In genomic region chr1:226001088-226001487, GRCh38 we compare ENCODE assay signal across 14 cellular contexts. TPM values are rescaled to one million over a fixed set of nuclear protein-coding genes. Genes with fewer than 3 reads are reported as not detected.
DNase-seq lines count a peak whose midpoint lies in the region; ATAC-seq and TF ChIP-seq lines count a peak whose summit lies in the region.
"Had no signal": no experiment of that assay in that cellular context is flagged by ENCODE, and none has a peak within 500 bp of the region (broad histone marks: within the 10 kb centered on the region; RNA-seq: fewer than 3 reads in every experiment).

No MANE protein-coding gene starts in this region.

- H3K4me3 Mint-ChIP-seq in activated CD4-positive, alpha-beta T cell treated with anti-CD3 and anti-CD28 coated beads, Interleukin-2, amount 10 ng/mL, durations not matched to agents 7 days and 5 days: peak overlapping the region; percentile 99
- H3K4me3 Mint-ChIP-seq in immature natural killer cell: peak overlapping the region in 2 of 5 donors; percentile 54 to 100
- H3K4me3 Mint-ChIP-seq: HFFc6 had no signal

- peaks cover 70% of the 10 kb centered on the region for H3K4me1 Mint-ChIP-seq in activated CD4-positive, alpha-beta T cell treated with anti-CD3 and anti-CD28 coated beads, Interleukin-2, amount 10 ng/mL, durations not matched to agents 7 days and 5 days
- H3K4me1 Mint-ChIP-seq in immature natural killer cell: peaks cover 63 to 74% of the 10 kb centered on the region in 2 donors

- H3K27ac Mint-ChIP-seq in activated CD4-positive, alpha-beta T cell treated with anti-CD3 and anti-CD28 coated beads, Interleukin-2, amount 10 ng/mL, durations not matched to agents 7 days and 5 days: peak overlapping the region; percentile 100
- H3K27ac Mint-ChIP-seq in immature natural killer cell: peak overlapping the region; percentile 81 to 100 (median 100)
- H3K27ac Mint-ChIP-seq: HFFc6 had no signal

- TF ChIP-seq POLR2A in stomach (IDR thresholded peaks at IDR 0.05): no peak

- H3K36me3 ChIP-seq in OCI-LY7 (ENCODE audit: insufficient read depth, low read length): peaks cover 14% of the 10 kb centered on the region
- no peaks in the 10 kb centered on the region for H3K36me3 ChIP-seq in stomach

- peaks cover 61% of the 10 kb centered on the region for H3K4me1 ChIP-seq in OCI-LY7 (ENCODE audit: insufficient read depth, low read length, poor library complexity, severe bottlenecking)
- H3K4me1 ChIP-seq in stomach: peaks cover 35 to 62% (median 37%) of the 10 kb centered on the region in 4 donors

- intact Hi-C loops in OCI-LY7 (cut with micrococcal nuclease; ENCODE audit: unreplicated experiment): no loop called here
- intact Hi-C loops in stomach (cut with DNase I; ENCODE audit: low total_unique reads): no loop called here

- H3K9me3 ChIP-seq in OCI-LY7 (ENCODE audit: low read length) (no peaks in the 10 kb centered on the region), stomach (no peaks in the 10 kb centered on the region)

- no peak for ATAC-seq in GM18520 (IDR thresholded peaks at IDR 0.05; ENCODE audit: unreplicated experiment)

- H3K9me3 Mint-ChIP-seq in activated CD4-positive, alpha-beta T cell treated with anti-CD3 and anti-CD28 coated beads, Interleukin-2, amount 10 ng/mL, durations not matched to agents 7 days and 5 days: no peaks in the 10 kb centered on the region
- no peaks in the 10 kb centered on the region for H3K9me3 Mint-ChIP-seq in immature natural killer cell
- H3K9me3 Mint-ChIP-seq: HFFc6 had no signal

- H3K9me2 ChIP-seq in OCI-LY7 (ENCODE audit: insufficient read depth, low read length): no peaks in the 10 kb centered on the region

- POLR2A ChIA-PET in activated CD4-positive, alpha-beta T cell treated with anti-CD3 and anti-CD28 coated beads, Interleukin-2, amount 10 ng/mL, durations not matched to agents 7 days and 5 days (lab: Charles Lee): no interaction called here
- POLR2A ChIA-PET in OCI-LY7 (lab: Charles Lee): interaction anchor here (0.9 to 3.1 kb wide), 3 partner anchors 9 to 51 kb away, joined by 3 to 21 read pairs (median 4); no protein-coding TSS in a partner anchor

- H3K4me3 ChIP-seq in OCI-LY7 (ENCODE audit: low read depth, low read length, poor library complexity, severe bottlenecking) (no peak overlapping the region), stomach (no peak overlapping the region)
- H3K4me3 ChIP-seq: lung had no signal

- H3K27ac ChIP-seq in OCI-LY7 (ENCODE audit: low read depth, low read length, poor library complexity, severe bottlenecking) (peak overlapping the region; percentile 96), stomach (peak overlapping the region in 4 of 5 donors; percentile 89 to 99 (median 96))

- peaks cover 31% of the 10 kb centered on the region for H3K79me2 ChIP-seq in OCI-LY7 (ENCODE audit: insufficient read depth, low read depth, low read length)

- H3K27me3 Mint-ChIP-seq in activated CD4-positive, alpha-beta T cell treated with anti-CD3 and anti-CD28 coated beads, Interleukin-2, amount 10 ng/mL, durations not matched to agents 7 days and 5 days: no peaks in the 10 kb centered on the region
- peaks cover 17 to 24% (median 18%) of the 10 kb centered on the region in 3 donors for H3K27me3 Mint-ChIP-seq in immature natural killer cell (ENCODE audit: low read depth in 3 of 3)

- no TSS peak for BruUV-seq in OCI-LY7 (replicated peaks; lab: Mats Ljungman, UMichigan)

- TF ChIP-seq CTCF in OCI-LY7 (conservative IDR thresholded peaks at IDR 0.05; ENCODE audit: low read length) (no peak), stomach (IDR thresholded peaks at IDR 0.05) (no peak)

- no peak for DNase-seq in activated CD4-positive, alpha-beta T cell treated with anti-CD3 and anti-CD28 coated beads, Interleukin-2, amount 10 ng/mL, durations not matched to agents 7 days and 5 days
- no peak for DNase-seq in activated CD4-positive, alpha-beta T cell treated with anti-CD3 and anti-CD28 coated beads for 4 hours
- DNase-seq in OCI-LY7 (ENCODE audit: low spot score): no peak
- DNase-seq in immature natural killer cell: no peak
- no peak for DNase-seq in stomach
- no peak for DNase-seq in hippocampal formation (lab: John Stamatoyannopoulos, UW)
- no peak for DNase-seq in dedifferentiated amniotic fluid mesenchymal stem cell (ENCODE audit: extremely low spot score)
- DNase-seq: aorta, DMS53, head of caudate nucleus, HFFc6, NCI-H187 treated with DMSO at 0.1 percent for 48 hours had no signal

- H3K36me3 Mint-ChIP-seq in activated CD4-positive, alpha-beta T cell treated with anti-CD3 and anti-CD28 coated beads, Interleukin-2, amount 10 ng/mL, durations not matched to agents 7 days and 5 days (ENCODE audit: low read depth): peaks cover 12% of the 10 kb centered on the region
- no peaks in the 10 kb centered on the region for H3K36me3 Mint-ChIP-seq in immature natural killer cell

- CTCF ChIA-PET in activated CD4-positive, alpha-beta T cell treated with anti-CD3 and anti-CD28 coated beads, Interleukin-2, amount 10 ng/mL, durations not matched to agents 7 days and 5 days (lab: Charles Lee): interaction anchor here (1.7 kb wide), 1 partner anchor 124 kb away, joined by 3 read pairs; no protein-coding TSS in a partner anchor
- CTCF ChIA-PET in OCI-LY7 (lab: Charles Lee; ENCODE audit: unreplicated experiment): no interaction called here

- WGBS in stomach, 5 donors: 89 to 95% (median 93%) methylated on average over 8 of the region's 8 CpGs

- H2AFZ ChIP-seq in OCI-LY7 (ENCODE audit: low read length): peak overlapping the region; percentile 76; the same call in 1 of the 2 replicates

- peak overlapping the region; percentile 96; the same call in 1 of the 2 replicates for H3K4me2 ChIP-seq in OCI-LY7 (ENCODE audit: low read length)

- peaks cover 8% of the 10 kb centered on the region; the same call in 1 of the 2 replicates for H4K20me1 ChIP-seq in OCI-LY7 (ENCODE audit: insufficient read depth, low read length)

- H3K27me3 ChIP-seq in stomach: no peaks in the 10 kb centered on the region

- no peak for TF ChIP-seq EP300 in stomach (IDR thresholded peaks at IDR 0.05)

RNA-seq across cellular contexts. Expression of gene SDE2, which starts 1.9 kb away (rescaled TPM):
- total RNA-seq in activated CD4-positive, alpha-beta T cell treated with anti-CD3 and anti-CD28 coated beads, Interleukin-2, amount 10 ng/mL, durations not matched to agents 7 days and 5 days: 10 to 100 TPM; 16.1 to 16.6 TPM
- total RNA-seq in OCI-LY7 (2014; rRNA removed; shearing (Covaris generic)): 18.2 and 22.0 TPM in 2 replicates
- 25.0 and 25.4 TPM in 2 replicates for total RNA-seq in OCI-LY7 (2022)
- 10 to 100 TPM; 13.5 to 18.9 (median 15.8) TPM for polyA plus RNA-seq in immature natural killer cell
- 10 to 100 TPM in 2 of 5 donors, 1 to 10 TPM in 3; 4.0 to 40.2 (median 9.0) TPM for total RNA-seq in stomach
- 1 to 10 TPM; 4.9 to 7.6 (median 7.6) TPM for polyA plus RNA-seq in stomach
